In the genomic region with DNA sequence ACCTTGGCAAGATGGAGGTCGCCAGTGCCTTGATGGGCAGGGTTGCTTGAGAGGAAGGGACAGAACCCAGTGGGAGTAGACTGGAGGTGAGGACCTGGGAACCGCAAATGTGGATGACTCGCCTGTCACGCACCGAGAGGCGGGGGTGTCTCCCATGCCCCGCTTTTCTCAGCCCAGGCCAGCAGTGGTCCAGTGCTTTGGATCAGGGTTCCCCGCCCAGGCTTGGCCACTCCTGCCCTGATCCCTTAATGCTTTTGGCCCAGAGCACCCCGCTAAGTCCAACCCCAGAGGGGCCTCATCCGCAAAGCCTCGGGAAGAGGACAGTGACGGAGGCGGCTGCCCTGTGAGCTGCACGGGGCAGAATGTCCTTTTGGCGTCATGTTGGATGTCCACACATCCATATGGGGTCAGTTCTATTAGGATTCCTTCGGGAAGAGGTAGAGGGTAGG, we compare ENCODE assay signal across 16 cellular contexts. TPM values are rescaled to one million over a fixed set of nuclear protein-coding genes. Genes with fewer than 3 reads are reported as not detected.
A peak's percentile ranks its signal among the peaks of the same experiment; 100 is the strongest.
DNase-seq lines count a peak whose midpoint lies in the region; ATAC-seq, FAIRE-seq and TF ChIP-seq lines count a peak whose summit lies in the region.
"Had no signal": no experiment of that assay in that cellular context is flagged by ENCODE, and none has a peak within 500 bp of the region (broad histone marks: within the 10 kb centered on the region; RNA-seq: fewer than 3 reads in every experiment).

No MANE protein-coding gene starts in this region.

- no peak overlapping the region for H3K4ac ChIP-seq in trophoblast cell (ENCODE audit: low read depth, low read length)

- H4K12ac ChIP-seq in trophoblast cell (ENCODE audit: low read depth, low read length): no peak overlapping the region

- H4K8ac ChIP-seq in trophoblast cell (ENCODE audit: low read depth, low read length): no peak overlapping the region

- no peak for DNase-seq in activated T-cell treated with anti-CD3 and anti-CD28 coated beads, Interleukin-2, amount 50 U/mL, for 4 hours
- DNase-seq in activated T-cell treated with anti-CD3 and anti-CD28 coated beads for 4 hours: no peak
- no peak for DNase-seq in bronchial epithelial cell (ENCODE audit: low read depth)
- no peak for DNase-seq in trophoblast cell
- DNase-seq in GM13977 (ENCODE audit: low spot score): no peak
- no peak for DNase-seq in SIG-M5 treated with dmso at 0.1 percent for 504 hours (lab: John Stamatoyannopoulos, UW; ENCODE audit: unreplicated experiment)
- DNase-seq: central memory CD4-positive, alpha-beta T cell; endodermal cell; hippocampal formation; NCI-H1417; NCI-H2171 treated with DMSO at 0.1 percent for 48 hours had no signal

- no peaks in the 10 kb centered on the region for H3K9me3 Mint-ChIP-seq in activated T-cell treated with anti-CD3 and anti-CD28 coated beads, Interleukin-2, amount 50 U/mL, for 4 hours
- no peaks in the 10 kb centered on the region for H3K9me3 Mint-ChIP-seq in IgD-negative memory B cell
- H3K9me3 Mint-ChIP-seq: endodermal cell had no signal

- H3K14ac ChIP-seq in trophoblast cell (ENCODE audit: low read length): no peak overlapping the region

- H3K79me1 ChIP-seq in trophoblast cell (ENCODE audit: low read length): peaks cover 10% of the 10 kb centered on the region

- H3K4me1 Mint-ChIP-seq in activated T-cell treated with anti-CD3 and anti-CD28 coated beads, Interleukin-2, amount 50 U/mL, for 4 hours (ENCODE audit: low read depth): peaks cover 17% of the 10 kb centered on the region
- peaks cover 0 to 9% (median 6%) of the 10 kb centered on the region in 3 donors for H3K4me1 Mint-ChIP-seq in IgD-negative memory B cell

- peaks cover 16 to 19% of the 10 kb centered on the region in 2 experiments for H3K4me1 ChIP-seq in trophoblast cell (ENCODE audit: control insufficient read depth in 1 of 2, insufficient read depth in 2 of 2, low read length in 2 of 2)

- peaks cover 1% of the 10 kb centered on the region for H3K27me3 ChIP-seq in bronchial epithelial cell (ENCODE audit: control insufficient read depth, insufficient read depth, low read length)
- H3K27me3 ChIP-seq in trophoblast cell (ENCODE audit: insufficient read depth, low read length): no peaks in the 10 kb centered on the region

- no peak overlapping the region for H4K91ac ChIP-seq in trophoblast cell (ENCODE audit: low read depth, low read length)

- in situ Hi-C loops in GM13977 (cut with MboI; ENCODE audit: low pct_unique_long_range_greater_than_20kb, low sequenced_read_pairs, unreplicated experiment): no loop called here

- H3K9me3 ChIP-seq in trophoblast cell (ENCODE audit: insufficient read depth, low read depth, low read length): no peaks in the 10 kb centered on the region

- H3K4me3 Mint-ChIP-seq in activated T-cell treated with anti-CD3 and anti-CD28 coated beads, Interleukin-2, amount 50 U/mL, for 4 hours: peak overlapping the region; percentile 91
- peak overlapping the region in 3 of 4 donors; percentile 8 to 80 (median 78) for H3K4me3 Mint-ChIP-seq in IgD-negative memory B cell

- no peak overlapping the region for H3K4me2 ChIP-seq in trophoblast cell (ENCODE audit: low read length)

- H3K27ac Mint-ChIP-seq in IgD-negative memory B cell: peak overlapping the region in 2 of 3 donors; percentile 53 to 67
- H3K27ac Mint-ChIP-seq: endodermal cell had no signal

- no peak overlapping the region for H2BK120ac ChIP-seq in trophoblast cell (ENCODE audit: insufficient read depth, low read length, poor library complexity)

- H2BK12ac ChIP-seq in trophoblast cell (ENCODE audit: low read length): no peak overlapping the region

- H3K36me3 ChIP-seq in bronchial epithelial cell (ENCODE audit: control insufficient read depth, insufficient read depth, low read length): peaks cover 21% of the 10 kb centered on the region
- peaks cover 37% of the 10 kb centered on the region in 2 experiments for H3K36me3 ChIP-seq in trophoblast cell (ENCODE audit: control insufficient read depth in 1 of 2, insufficient read depth in 2 of 2, low read length in 2 of 2)

- H3K79me2 ChIP-seq in trophoblast cell (ENCODE audit: control insufficient read depth, insufficient read depth, low read length, poor library complexity): peaks cover 12% of the 10 kb centered on the region

- H3K4me3 ChIP-seq in bronchial epithelial cell (ENCODE audit: low read depth, low read length) (no peak overlapping the region), trophoblast cell (ENCODE audit: low read depth, low read length) (no peak overlapping the region)

- H2AFZ ChIP-seq in trophoblast cell (ENCODE audit: insufficient read depth, low read length, poor library complexity): no peak overlapping the region

- FAIRE-seq in bronchial epithelial cell (lab: Jason Lieb, UNC): peak; percentile 50

- no peak overlapping the region for H2AK5ac ChIP-seq in trophoblast cell (ENCODE audit: low read length)

- no peak overlapping the region for H3K27ac ChIP-seq in trophoblast cell (ENCODE audit: low read depth, low read length)

- no peak for TF ChIP-seq CTCF in bronchial epithelial cell (IDR thresholded peaks at IDR 0.05; ENCODE audit: insufficient read depth, low read length, severe bottlenecking)
- no peak for TF ChIP-seq CTCF in GM13977 (IDR thresholded peaks at IDR 0.05; ENCODE audit: extremely low read depth, insufficient read depth, missing control alignments)

- peak overlapping the region; percentile 43 for H3K9ac ChIP-seq in trophoblast cell (ENCODE audit: low read length)

- ATAC-seq in activated T-cell treated with anti-CD3 and anti-CD28 coated beads, Interleukin-2, amount 50 U/mL, for 4 hours: no peak
- no peak for ATAC-seq in GM18907 (IDR thresholded peaks at IDR 0.05; ENCODE audit: unreplicated experiment)

- H3K27me3 Mint-ChIP-seq in activated T-cell treated with anti-CD3 and anti-CD28 coated beads, Interleukin-2, amount 50 U/mL, for 4 hours (ENCODE audit: low read depth): peaks cover 4% of the 10 kb centered on the region
- no peaks in the 10 kb centered on the region for H3K27me3 Mint-ChIP-seq in IgD-negative memory B cell

- H3K36me3 Mint-ChIP-seq in activated T-cell treated with anti-CD3 and anti-CD28 coated beads, Interleukin-2, amount 50 U/mL, for 4 hours (ENCODE audit: insufficient read depth): peaks cover 17% of the 10 kb centered on the region
- H3K36me3 Mint-ChIP-seq in IgD-negative memory B cell: peaks cover 5% of the 10 kb centered on the region

- no peak overlapping the region for H2BK5ac ChIP-seq in trophoblast cell (ENCODE audit: low read depth, low read length, poor library complexity)

- H3K18ac ChIP-seq in trophoblast cell (ENCODE audit: low read length): no peak overlapping the region

- WGBS in trophoblast cell (ENCODE audit: extremely low coverage, insufficient coverage, insufficient read length): no CpG with 5 or more reads among the region's 16 CpGs

- no peak overlapping the region for H3K23ac ChIP-seq in trophoblast cell (ENCODE audit: low read length)

RNA-seq across cellular contexts. Expression of a gene that starts 2.4 kb away (rescaled TPM):
- total RNA-seq in activated T-cell treated with anti-CD3 and anti-CD28 coated beads, Interleukin-2, amount 50 U/mL, for 4 hours: 100 to 1,000 TPM in 1 of 3 donors, 10 to 100 TPM in 2; 85.3 to 110 (median 85.7) TPM
- 65.7 TPM for polyA plus RNA-seq in IgD-negative memory B cell
- total RNA-seq in bronchial epithelial cell: 15.5 and 17.8 TPM in 2 replicates
- 73.0 and 79.0 TPM in 2 replicates for polyA plus RNA-seq in trophoblast cell (2013)

RNA-seq across cellular contexts. Expression of a gene that starts 18.3 kb away (rescaled TPM):
- total RNA-seq in activated T-cell treated with anti-CD3 and anti-CD28 coated beads, Interleukin-2, amount 50 U/mL, for 4 hours: not detected
- not detected for polyA plus RNA-seq in IgD-negative memory B cell
- total RNA-seq in bronchial epithelial cell: not detected in 2 replicates
- 0.14 and 0.15 TPM in 2 replicates for polyA plus RNA-seq in trophoblast cell (2013)
- total RNA-seq: A673, Daoy, endodermal cell had no signal
- polyA plus RNA-seq: adipose tissue had no signal

RNA-seq across cellular contexts. Expression of a gene that starts 23.3 kb away (rescaled TPM):
- total RNA-seq in activated T-cell treated with anti-CD3 and anti-CD28 coated beads, Interleukin-2, amount 50 U/mL, for 4 hours: 1 to 10 TPM in 2 of 3 donors, under 1 TPM in 1; 0.94 to 2.4 (median 1.2) TPM
- 1.7 TPM for polyA plus RNA-seq in IgD-negative memory B cell
- total RNA-seq in bronchial epithelial cell: 25.9 and 27.9 TPM in 2 replicates
- 6.9 and 7.6 TPM in 2 replicates for polyA plus RNA-seq in trophoblast cell (2013)

RNA-seq across cellular contexts. Expression of a gene that starts 43.0 kb away (rescaled TPM):
- total RNA-seq in activated T-cell treated with anti-CD3 and anti-CD28 coated beads, Interleukin-2, amount 50 U/mL, for 4 hours: not detected
- not detected for polyA plus RNA-seq in IgD-negative memory B cell
- total RNA-seq in bronchial epithelial cell: not detected in 2 replicates
- 0.08 TPM in 1 of 2 replicates, not detected in the other for polyA plus RNA-seq in trophoblast cell (2013)
- total RNA-seq: A673, Daoy, endodermal cell had no signal
- polyA plus RNA-seq: adipose tissue had no signal

RNA-seq across cellular contexts. Expression of a gene that starts 58.7 kb away (rescaled TPM):
- not detected for total RNA-seq in activated T-cell treated with anti-CD3 and anti-CD28 coated beads, Interleukin-2, amount 50 U/mL, for 4 hours
- not detected for polyA plus RNA-seq in IgD-negative memory B cell
- total RNA-seq in bronchial epithelial cell: not detected in 2 replicates
- polyA plus RNA-seq in trophoblast cell (2013): 4.9 and 5.6 TPM in 2 replicates
- total RNA-seq: A673, Daoy, endodermal cell had no signal
- polyA plus RNA-seq: adipose tissue had no signal
